ENCODE assay signal across 21 cellular contexts in the genomic region with DNA sequence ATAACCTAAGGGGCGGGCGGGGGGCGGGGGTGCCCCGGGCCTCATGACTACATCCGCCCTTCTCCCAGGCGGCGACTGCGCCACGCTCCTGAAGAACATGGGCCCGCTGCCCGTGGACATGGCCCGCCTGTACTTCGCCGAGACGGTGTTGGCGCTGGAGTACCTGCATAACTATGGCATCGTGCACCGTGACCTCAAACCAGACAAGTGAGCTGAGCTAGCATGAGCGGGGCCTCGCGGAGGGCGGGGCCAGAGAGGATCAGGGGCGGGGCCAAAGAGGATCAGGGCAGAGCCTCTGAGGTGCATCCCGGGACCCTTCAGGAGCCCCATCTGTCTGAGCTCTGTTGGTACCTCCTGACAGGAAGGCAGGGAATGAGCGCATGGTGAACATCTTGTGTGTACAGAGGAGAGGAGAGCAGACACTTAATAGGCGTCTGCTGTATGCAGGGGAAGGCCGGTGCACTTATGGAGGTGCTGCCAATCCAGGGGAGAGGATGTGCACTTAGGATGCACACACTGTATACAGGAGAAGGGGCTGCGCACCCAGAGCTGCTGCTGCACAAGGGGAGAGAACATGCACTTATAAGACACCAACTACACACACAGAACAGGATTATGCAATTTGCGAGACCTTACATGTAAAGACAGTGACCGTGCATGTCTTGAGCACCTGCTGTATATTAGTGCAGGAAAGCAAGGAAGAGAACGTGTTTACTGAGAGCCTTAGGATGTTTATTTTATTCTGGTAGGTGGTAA.
DNase-seq lines count a peak whose midpoint lies in the region; FAIRE-seq and TF ChIP-seq lines count a peak whose summit lies in the region.
"Had no signal": no experiment of that assay in that cellular context is flagged by ENCODE, and none has a peak within 500 bp of the region (broad histone marks: within the 10 kb centered on the region; RNA-seq: fewer than 3 reads in every experiment).

No MANE protein-coding gene starts in this region.

- TF ChIP-seq CTCF in NB4 (IDR thresholded peaks at IDR 0.05; ENCODE audit: low read depth, low read length), result no peak

- DNase-seq in DMS53 (lab: John Stamatoyannopoulos, UW) (peak; percentile 51), DMS53 treated with DMSO at 0.1 percent for 48 hours (lab: John Stamatoyannopoulos, UW; ENCODE audit: unreplicated experiment) (no peak), NB4 (ENCODE audit: low read depth) (peak; percentile 36), iPS-NIHi11 (ENCODE audit: low spot score) (peak; percentile 80), urothelium cell line (ENCODE audit: low spot score) (no peak), medulla oblongata (ENCODE audit: extremely low spot score) (no peak)
- DNase-seq: 8988T; activated T-cell treated with anti-CD3 and anti-CD28 coated beads, Interleukin-2, amount 50 U/mL, for 1 hour; dermis blood vessel endothelial cell; erythroblast; IMR-90; MV-4-11; naive thymus-derived CD8-positive, alpha-beta T cell; NCI-H2029 treated with DMSO at 0.1 percent for 48 hours; NCI-H524; OCI-M1; spleen; T-helper 9 cell; upper lobe of right lung had no signal

- no peak overlapping the region for H3K4me3 ChIP-seq in NB4 (ENCODE audit: low read depth, low read length)
- H3K4me3 ChIP-seq: SK-N-MC, spleen, upper lobe of right lung had no signal

- no peak for TF ChIP-seq POLR2A in NB4 (IDR thresholded peaks at IDR 0.05; ENCODE audit: extremely low read depth, insufficient read length)

- no peak for FAIRE-seq in urothelium cell line (lab: Jason Lieb, UNC)
- FAIRE-seq: islet of Langerhans had no signal

Comparison
In these comparisons a context has a peak if more than half of its experiments do, and no peak if none do; other contexts are left out.
1. DNase-seq: peak in DMS53 (single experiment), NB4 (single experiment) and iPS-NIHi11 (single experiment); none in DMS53 treated with DMSO at 0.1 percent for 48 hours (single experiment), urothelium cell line (single experiment) and medulla oblongata (single experiment).